Comparison of ENCODE assay signal across 12 cellular contexts in genomic region chr10:103458720-103459119, GRCh38. TPM values are rescaled to one million over a fixed set of nuclear protein-coding genes. Genes with fewer than 3 reads are reported as not detected.
DNase-seq lines count a peak whose midpoint lies in the region; ATAC-seq lines count a peak whose summit lies in the region.
"Had no signal": no experiment of that assay in that cellular context is flagged by ENCODE, and none has a peak within 500 bp of the region (broad histone marks: within the 10 kb centered on the region; RNA-seq: fewer than 3 reads in every experiment).

A gene with protein sequence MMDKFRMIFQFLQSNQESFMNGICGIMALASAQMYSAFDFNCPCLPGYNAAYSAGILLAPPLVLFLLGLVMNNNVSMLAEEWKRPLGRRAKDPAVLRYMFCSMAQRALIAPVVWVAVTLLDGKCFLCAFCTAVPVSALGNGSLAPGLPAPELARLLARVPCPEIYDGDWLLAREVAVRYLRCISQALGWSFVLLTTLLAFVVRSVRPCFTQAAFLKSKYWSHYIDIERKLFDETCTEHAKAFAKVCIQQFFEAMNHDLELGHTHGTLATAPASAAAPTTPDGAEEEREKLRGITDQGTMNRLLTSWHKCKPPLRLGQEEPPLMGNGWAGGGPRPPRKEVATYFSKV (minus strand): TSS chr10:103458900. CDS start chr10:103458751, 149 bp downstream.

- ATAC-seq in HG02981 (IDR thresholded peaks at IDR 0.05; ENCODE audit: unreplicated experiment), result peak; percentile 75
- ATAC-seq: pancreas had no signal

- DNase-seq in SKM-1 treated with dmso at 0.1 percent for 144 hours (lab: John Stamatoyannopoulos, UW; ENCODE audit: unreplicated experiment), result peak; percentile 58
- DNase-seq in SKM-1 (lab: John Stamatoyannopoulos, UW; ENCODE audit: unreplicated experiment), result no peak
- peak; percentile 83 to 86 for DNase-seq in SHP77 (lab: John Stamatoyannopoulos, UW)
- DNase-seq in occipital lobe (lab: John Stamatoyannopoulos, UW), result peak; percentile 35
- no peak for DNase-seq in KBM-7
- no peak for DNase-seq in MV-4-11 (lab: John Stamatoyannopoulos, UW)
- no peak for DNase-seq in stimulated activated CD4-positive, alpha-beta T cell treated with anti-CD3 and anti-CD28 coated beads, Interleukin-1b, Interleukin-23, amount 100 ng/mL, for 48 hours
- DNase-seq: pancreas, testis had no signal

- in situ Hi-C loops in KBM-7 (cut with MboI; ENCODE audit: low pct_unique_long_range_greater_than_20kb, low sequenced_read_pairs), result no loop called here

RNA-seq across cellular contexts. Expression of the gene that starts here (rescaled TPM):
- total RNA-seq in occipital lobe, result not detected
- total RNA-seq: activated CD8-positive, alpha-beta memory T cell treated with anti-CD3 and anti-CD28 coated beads for 36 hours; HT-29 had no signal

Comparison
In these comparisons a context has a peak if more than half of its experiments do, and no peak if none do; other contexts are left out.
1. DNase-seq: peak in SKM-1 treated with dmso at 0.1 percent for 144 hours (single experiment) and SHP77 (2 of 2); none in SKM-1 (single experiment), KBM-7 (single experiment), MV-4-11 (single experiment) and stimulated activated CD4-positive, alpha-beta T cell treated with anti-CD3 and anti-CD28 coated beads, Interleukin-1b, Interleukin-23, amount 100 ng/mL, for 48 hours (single experiment).
2. Peak in DNase-seq in occipital lobe; RNA of the gene not detected or under 1 TPM.